ENCODE assay signal across 8 cellular contexts in genomic region chr3:113838631-113839209, GRCh38. TPM values are rescaled to one million over a fixed set of nuclear protein-coding genes. Genes with fewer than 3 reads are reported as not detected.
A peak's percentile ranks its signal among the peaks of the same experiment; 100 is the strongest.
DNase-seq lines count a peak whose midpoint lies in the region; ATAC-seq and TF ChIP-seq lines count a peak whose summit lies in the region.

TSS of gene GRAMD1C (plus strand) at chr3:113838788. CDS start at chr3:113838910, 122 bp downstream.

- no peaks in the 10 kb centered on the region for H4K20me1 ChIP-seq in BLaER1

- peak within 1 kb of the TSS; percentile 83 for H3K4me2 ChIP-seq in BLaER1

- H3K27me3 ChIP-seq in BLaER1 = no peaks in the 10 kb centered on the region

- peak; percentile 96 to 97 for DNase-seq in NCI-H524 (lab: John Stamatoyannopoulos, UW)
- peak; percentile 88 for DNase-seq in activated CD4-positive, alpha-beta T cell treated with anti-CD3 and anti-CD28 coated beads for 48 hours
- DNase-seq in coronary artery (ENCODE audit: low spot score) = peak; percentile 84
- peak; percentile 87 for DNase-seq in left lobe of liver (ENCODE audit: low spot score)
- DNase-seq in stimulated activated CD4-positive, alpha-beta T cell treated with anti-CD3 and anti-CD28 coated beads, Interleukin-2, amount 100 ng/mL, for 24 hours = peak; percentile 84 to 87

- H3K4me3 ChIP-seq in BLaER1 = peak within 1 kb of the TSS; percentile 71
- peak within 1 kb of the TSS; percentile 73 for H3K4me3 ChIP-seq in coronary artery

- peaks cover 5% of the 10 kb centered on the region for H3K4me1 ChIP-seq in BLaER1

- peak within 1 kb of the TSS; percentile 61; the same call in 1 of the 2 replicates for H3K9ac ChIP-seq in BLaER1

- H3K36me3 ChIP-seq in BLaER1 = no peaks in the 10 kb centered on the region

- ATAC-seq in GM19351 (IDR thresholded peaks at IDR 0.05; ENCODE audit: unreplicated experiment) = peak; percentile 95
- peak; percentile 84 for ATAC-seq in HG03469 (IDR thresholded peaks at IDR 0.05; ENCODE audit: unreplicated experiment)
- peak; percentile 99 for ATAC-seq in left lobe of liver

- peak; percentile 66 for TF ChIP-seq CTCF in coronary artery (IDR thresholded peaks at IDR 0.05)

- peak within 1 kb of the TSS; percentile 41; the same call in 1 of the 2 replicates for H3K27ac ChIP-seq in BLaER1
- peak within 1 kb of the TSS in 1 of 2 donors; percentile 24 for H3K27ac ChIP-seq in coronary artery

- no peaks in the 10 kb centered on the region for H3K9me3 ChIP-seq in BLaER1

RNA-seq across cellular contexts. Expression of gene GRAMD1C, which starts in this region (rescaled TPM):
- 16.5 TPM for total RNA-seq in left lobe of liver
